Comparison of ENCODE assay signal across 8 cellular contexts in the genomic region with DNA sequence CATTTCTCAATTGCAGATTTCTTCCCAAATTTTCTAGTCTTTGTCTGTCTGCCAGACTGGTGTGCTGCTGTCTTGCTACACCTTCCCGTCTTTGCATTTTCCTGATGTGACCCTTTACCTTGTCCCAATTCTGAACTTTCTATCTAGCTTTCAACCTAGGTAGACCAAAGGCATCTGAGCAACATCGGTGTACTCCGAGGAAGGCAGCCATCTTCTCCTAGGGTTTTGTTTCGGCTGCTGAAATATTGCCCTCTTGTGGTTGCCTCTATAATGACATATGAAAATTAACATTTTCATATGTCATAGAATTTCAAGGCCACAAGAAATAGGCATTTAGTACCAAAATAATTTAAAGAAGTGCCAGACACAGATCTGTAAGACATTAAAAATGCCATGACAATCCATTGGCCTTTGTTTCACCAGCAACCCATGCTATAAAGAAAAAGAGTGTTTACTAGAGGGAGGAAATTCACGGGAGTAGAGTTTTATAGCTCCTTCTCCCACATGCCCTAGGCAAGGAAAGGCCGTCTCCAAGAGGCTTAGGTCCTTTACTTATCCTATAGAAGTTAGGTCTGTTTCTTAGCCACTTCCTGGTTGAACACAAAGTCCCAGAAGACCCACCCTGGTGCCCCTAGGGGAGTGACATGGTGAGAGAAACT. TPM values are rescaled to one million over a fixed set of nuclear protein-coding genes. Genes with fewer than 3 reads are reported as not detected.
A peak's percentile ranks its signal among the peaks of the same experiment; 100 is the strongest.
DNase-seq lines count a peak whose midpoint lies in the region; ATAC-seq and TF ChIP-seq lines count a peak whose summit lies in the region.

No MANE protein-coding gene starts in this region.

- peaks cover 2% of the 10 kb centered on the region; the same call in 1 of the 2 replicates for H3K27me3 ChIP-seq in IMR-90 (ENCODE audit: control insufficient read depth, insufficient read depth, low read length)
- H3K27me3 ChIP-seq in SK-N-SH (ENCODE audit: insufficient read depth), result no peaks in the 10 kb centered on the region; the same call in 1 of the 2 replicates
- no peaks in the 10 kb centered on the region for H3K27me3 ChIP-seq in mammary epithelial cell (ENCODE audit: insufficient read depth, low read length)

- no peaks in the 10 kb centered on the region for H3K9me2 ChIP-seq in SK-N-SH

- no peak for TF ChIP-seq POLR2A in IMR-90 (IDR thresholded peaks at IDR 0.05; ENCODE audit: low read depth, low read length)

- H3K9me1 ChIP-seq in IMR-90 (ENCODE audit: insufficient read depth, low read length), result no peaks in the 10 kb centered on the region

- H3K9me3 ChIP-seq in IMR-90 (ENCODE audit: control insufficient read depth, insufficient read depth, low read length), result no peaks in the 10 kb centered on the region
- no peaks in the 10 kb centered on the region for H3K9me3 ChIP-seq in SK-N-SH
- H3K9me3 ChIP-seq in mammary epithelial cell (replicated peaks; ENCODE audit: insufficient read depth, low read length), result no peaks in the 10 kb centered on the region

- peak overlapping the region; percentile 82 for H3K4me2 ChIP-seq in IMR-90 (ENCODE audit: low read depth, low read length)
- peak overlapping the region; percentile 55 for H3K4me2 ChIP-seq in SK-N-SH
- H3K4me2 ChIP-seq in mammary epithelial cell (ENCODE audit: insufficient read depth, low read depth, low read length), result peak overlapping the region; percentile 61

- H2AK9ac ChIP-seq in IMR-90 (replicated peaks; ENCODE audit: low read depth, low read length, poor library complexity), result no peak overlapping the region

- BruUV-seq in IMR-90 (replicated peaks; lab: Mats Ljungman, UMichigan) (no TSS peak), mammary epithelial cell (replicated peaks; lab: Mats Ljungman, UMichigan) (no TSS peak)

- no peak overlapping the region for H3K14ac ChIP-seq in IMR-90 (replicated peaks; ENCODE audit: low read depth, low read length)

- TF ChIP-seq RAD21 in IMR-90 (IDR thresholded peaks at IDR 0.05; ENCODE audit: low read length), result peak; percentile 49
- peak; percentile 68 for TF ChIP-seq RAD21 in SK-N-SH (IDR thresholded peaks at IDR 0.05; ENCODE audit: low read length)

- no peaks in the 10 kb centered on the region for H3K79me1 ChIP-seq in IMR-90 (ENCODE audit: low read depth in 1 of 2, low read length in 2 of 2)

- H2BK120ac ChIP-seq in IMR-90 (ENCODE audit: low read depth, low read length), result no peak overlapping the region

- no peak overlapping the region for H2BK5ac ChIP-seq in IMR-90 (ENCODE audit: low read depth, low read length, poor library complexity, severe bottlenecking)

- no peak overlapping the region for H4K5ac ChIP-seq in IMR-90 (ENCODE audit: low read depth, low read length)

- H3K18ac ChIP-seq in IMR-90 (ENCODE audit: low read depth, low read length), result no peak overlapping the region

- DNase-seq in DMS79 (lab: John Stamatoyannopoulos, UW) (peak; percentile 2), IMR-90 (peak; percentile 44), SK-N-SH (peak; percentile 58), mammary epithelial cell (peak; percentile 27), kidney glomerular epithelial cell (lab: John Stamatoyannopoulos, UW) (peak; percentile 44), GF-D8 (lab: John Stamatoyannopoulos, UW) (no peak)
- peak in 2 of 3 donors; percentile 9 to 11 for DNase-seq in stimulated activated CD4-positive, alpha-beta T cell treated with anti-CD3 and anti-CD28 coated beads, TNF-alpha, amount 100 ng/mL, for 48 hours (ENCODE audit: low read depth in 3 of 3)

- no peaks in the 10 kb centered on the region for H4K20me1 ChIP-seq in IMR-90 (ENCODE audit: insufficient read depth, low read length)
- H4K20me1 ChIP-seq in SK-N-SH (ENCODE audit: insufficient read depth), result no peaks in the 10 kb centered on the region
- H4K20me1 ChIP-seq in mammary epithelial cell (ENCODE audit: insufficient read depth, low read length), result no peaks in the 10 kb centered on the region

- H3K4ac ChIP-seq in IMR-90 (ENCODE audit: low read depth, low read length), result no peak overlapping the region

- H3K79me2 ChIP-seq in SK-N-SH (ENCODE audit: insufficient read depth), result no peaks in the 10 kb centered on the region
- no peaks in the 10 kb centered on the region for H3K79me2 ChIP-seq in mammary epithelial cell (ENCODE audit: insufficient read depth, low read length)

- peak; percentile 75 for TF ChIP-seq CTCF in IMR-90 (conservative IDR thresholded peaks at IDR 0.05; ENCODE audit: low read depth, low read length)
- peak; percentile 97 for TF ChIP-seq CTCF in SK-N-SH (IDR thresholded peaks at IDR 0.05)
- TF ChIP-seq CTCF in mammary epithelial cell (conservative IDR thresholded peaks at IDR 0.05 in 1 of 2, IDR thresholded peaks at IDR 0.05 in 1 of 2; ENCODE audit: extremely low read depth in 1 of 2, insufficient read depth in 1 of 2, low read depth in 1 of 2, low read length in 2 of 2), result peak; percentile 60 to 67

- H2AFZ ChIP-seq in IMR-90 (replicated peaks; ENCODE audit: low read length, poor library complexity), result peak overlapping the region; percentile 87
- peak overlapping the region; percentile 64; the same call in 1 of the 2 replicates for H2AFZ ChIP-seq in SK-N-SH (ENCODE audit: low read depth)
- peak overlapping the region; percentile 88 for H2AFZ ChIP-seq in mammary epithelial cell (ENCODE audit: low read depth, low read length)

- no peak overlapping the region for H4K91ac ChIP-seq in IMR-90 (ENCODE audit: insufficient read depth, low read depth, low read length)

- H3K9ac ChIP-seq in IMR-90 (ENCODE audit: low read depth, low read length) (no peak overlapping the region), SK-N-SH (no peak overlapping the region), mammary epithelial cell (ENCODE audit: insufficient read depth, low read length) (no peak overlapping the region)

- no peak overlapping the region for H2AK5ac ChIP-seq in IMR-90 (ENCODE audit: low read depth, low read length)

- H3K4me1 ChIP-seq in IMR-90 (ENCODE audit: control insufficient read depth, insufficient read depth, low read length) (no peaks in the 10 kb centered on the region), SK-N-SH (ENCODE audit: control insufficient read depth in 1 of 2, insufficient read depth in 2 of 2, low read depth in 1 of 2, low read length in 1 of 2) (no peaks in the 10 kb centered on the region), mammary epithelial cell (ENCODE audit: insufficient read depth, low read length) (no peaks in the 10 kb centered on the region)

- no peak overlapping the region for H3K23ac ChIP-seq in IMR-90 (ENCODE audit: low read depth, low read length)

- no peak overlapping the region for H3K56ac ChIP-seq in IMR-90 (ENCODE audit: extremely low read depth, insufficient read depth, low read length)

- 35% methylated on average over 4 of the region's 6 CpGs; no CpG with 5 or more reads in 1 of the 2 experiments for WGBS in IMR-90 (ENCODE audit: extremely low coverage in 2 of 2, insufficient read length in 1 of 2), 2 experiments
- WGBS in SK-N-SH (ENCODE audit: low lambda C conversion rate), result 22% methylated on average over 6 of the region's 6 CpGs
- 26% methylated on average over 6 of the region's 6 CpGs for WGBS in mammary epithelial cell (ENCODE audit: low coverage, missing lambda C conversion rate)

- no peaks in the 10 kb centered on the region for H3F3A ChIP-seq in SK-N-SH (replicated peaks; ENCODE audit: insufficient read depth)

- dilution Hi-C loops in IMR-90 (cut with HindIII; ENCODE audit: low sequenced_read_pairs, unreplicated experiment), result no loop called here
- dilution Hi-C loops in mammary epithelial cell (cut with HindIII; ENCODE audit: low sequenced_read_pairs), result loop anchor here (5.0 kb wide), 1 partner anchor 214 kb away; no protein-coding TSS in a partner anchor

- CTCF ChIA-PET in IMR-90 (lab: Yijun Ruan, JAX), result interaction anchor here (0.5 to 4.9 kb wide), 5 partner anchors 9 to 867 kb away, joined by 3 to 28 read pairs (median 4); no protein-coding TSS in a partner anchor
- CTCF ChIA-PET in SK-N-SH (lab: Yijun Ruan, JAX), result interaction anchor here (0.6 to 23.7 kb wide), 46 partner anchors 8 to 606 kb away, joined by 3 to 450 read pairs (median 4); partner anchors contain the start of genes EPHB6, TAS2R39, TAS2R40 and TRPV5
- CTCF ChIA-PET in mammary epithelial cell (lab: Charles Lee; ENCODE audit: low non-redundant PET), result interaction anchor here (0.6 to 1.0 kb wide), 2 partner anchors 212 to 220 kb away, joined by 3 read pairs; no protein-coding TSS in a partner anchor

- H3K4me3 ChIP-seq in IMR-90 (ENCODE audit: insufficient read depth, low read depth, low read length), result peak overlapping the region; percentile 33; the same call in 1 of the 2 replicates
- H3K4me3 ChIP-seq in SK-N-SH (ENCODE audit: low read depth in 2 of 2, low read length in 1 of 2), result peak overlapping the region in 1 of 2 experiments; percentile 38; a peak in 3 of 4 replicates
- H3K4me3 ChIP-seq in mammary epithelial cell (replicated peaks in 1 of 3; ENCODE audit: insufficient read depth in 1 of 3, low read depth in 2 of 3, low read length in 3 of 3), result peak overlapping the region; percentile 3 to 40 (median 7)

- POLR2A ChIA-PET in IMR-90 (lab: Charles Lee; ENCODE audit: unreplicated experiment) (no interaction called here), SK-N-SH (lab: Yijun Ruan, JAX) (no interaction called here)

- TF ChIP-seq EP300 in SK-N-SH (IDR thresholded peaks at IDR 0.05; ENCODE audit: borderline replicate concordance in 1 of 2, low read depth in 1 of 2, low read length in 1 of 2), result no peak

- H4K8ac ChIP-seq in IMR-90 (ENCODE audit: low read depth in 2 of 2, low read length in 2 of 2), result no peak overlapping the region

- peak; percentile 60 for ATAC-seq in GM19397 (IDR thresholded peaks at IDR 0.05; ENCODE audit: unreplicated experiment)
- ATAC-seq in IMR-90 (ENCODE audit: low read depth), result peak; percentile 64; the same call in 1 of the 2 replicates

- in situ Hi-C loops in IMR-90 (cut with MboI; ENCODE audit: low sequenced_read_pairs) (loop anchor here (25.0 kb wide), 1 partner anchor 434 kb away; the partner anchor contains the start of gene TAS2R60), mammary epithelial cell (cut with MboI; ENCODE audit: low sequenced_read_pairs in 2 of 2) (loop anchor here in 1 of 2 donors (10.0 kb wide), 2 partner anchors 149 to 411 kb away; partner anchors contain the start of gene EPHB6)

- H3K36me3 ChIP-seq in IMR-90 (ENCODE audit: control insufficient read depth, insufficient read depth, low read length) (no peaks in the 10 kb centered on the region), SK-N-SH (replicated peaks in 1 of 2; ENCODE audit: control insufficient read depth in 1 of 2, insufficient read depth in 2 of 2, low read length in 1 of 2) (no peaks in the 10 kb centered on the region), mammary epithelial cell (ENCODE audit: insufficient read depth, low read length) (no peaks in the 10 kb centered on the region)

- no peak overlapping the region for H3K27ac ChIP-seq in IMR-90 (ENCODE audit: insufficient read depth, low read length)
- no peak overlapping the region for H3K27ac ChIP-seq in SK-N-SH (ENCODE audit: low read depth in 2 of 2, low read length in 1 of 2)
- no peak overlapping the region for H3K27ac ChIP-seq in mammary epithelial cell (ENCODE audit: insufficient read depth, low read depth, low read length)

- intact Hi-C loops in IMR-90 (cut with micrococcal nuclease) (loop anchor here (1.0 to 10.0 kb wide), 4 partner anchors 149 to 469 kb away; no protein-coding TSS in a partner anchor), mammary epithelial cell (cut with micrococcal nuclease) (loop anchor here (1.0 to 10.0 kb wide), 6 partner anchors 122 to 469 kb away; no protein-coding TSS in a partner anchor)

- no peak overlapping the region for H2BK15ac ChIP-seq in IMR-90 (ENCODE audit: low read depth, low read length)

- H2BK20ac ChIP-seq in IMR-90 (ENCODE audit: low read depth, low read length), result no peak overlapping the region

RNA-seq across cellular contexts. Expression of gene OR9A2, which starts 23.4 kb away (rescaled TPM):
- total RNA-seq in IMR-90 (2012; rRNA removed), result not detected in 2 replicates
- polyA plus RNA-seq in IMR-90 (2012; rRNA removed), result not detected in 2 replicates
- polyA plus RNA-seq in IMR-90 (2012; cell fraction: cytosol; rRNA removed), result not detected in 2 replicates
- polyA plus RNA-seq in IMR-90 (2012; cell fraction: nucleus; rRNA removed; ENCODE audit: low replicate concordance), result not detected in 2 replicates
- not detected in 2 replicates for polyA plus RNA-seq in SK-N-SH (2012; rRNA removed)
- not detected in 2 replicates for polyA plus RNA-seq in SK-N-SH (2012; cell fraction: cytosol; rRNA removed)
- not detected in 2 replicates for polyA plus RNA-seq in SK-N-SH (2012; cell fraction: nucleus; rRNA removed)
- total RNA-seq in mammary epithelial cell, result not detected
- not detected for polyA plus RNA-seq in mammary epithelial cell
- not detected for polyA minus RNA-seq in mammary epithelial cell

RNA-seq across cellular contexts. Expression of gene KEL, which starts 41.4 kb away (rescaled TPM):
- total RNA-seq in IMR-90 (2012; rRNA removed), result not detected in 2 replicates
- polyA plus RNA-seq in IMR-90 (2012; rRNA removed), result 0.03 and 0.07 TPM in 2 replicates
- polyA plus RNA-seq in IMR-90 (2012; cell fraction: cytosol; rRNA removed), result 0.02 and 0.04 TPM in 2 replicates
- polyA plus RNA-seq in IMR-90 (2012; cell fraction: nucleus; rRNA removed; ENCODE audit: low replicate concordance), result 0.16 and 0.30 TPM in 2 replicates
- polyA plus RNA-seq in SK-N-SH (2012; rRNA removed), result 0.05 and 0.18 TPM in 2 replicates
- 0.03 and 0.04 TPM in 2 replicates for polyA plus RNA-seq in SK-N-SH (2012; cell fraction: cytosol; rRNA removed)
- polyA plus RNA-seq in SK-N-SH (2012; cell fraction: nucleus; rRNA removed), result 0.80 and 0.83 TPM in 2 replicates
- not detected for total RNA-seq in mammary epithelial cell
- 0.14 TPM for polyA plus RNA-seq in mammary epithelial cell
- polyA minus RNA-seq in mammary epithelial cell, result not detected

RNA-seq across cellular contexts. Expression of gene OR6V1, which starts 48.6 kb away (rescaled TPM):
- total RNA-seq in IMR-90 (2012; rRNA removed) (not detected in 2 replicates), mammary epithelial cell (not detected)
- polyA plus RNA-seq in IMR-90 (2012; rRNA removed) (not detected in 2 replicates), SK-N-SH (2012; rRNA removed) (not detected in 2 replicates), mammary epithelial cell (not detected)
- not detected in 2 replicates for polyA plus RNA-seq in IMR-90 (2012; cell fraction: cytosol; rRNA removed)
- polyA plus RNA-seq in IMR-90 (2012; cell fraction: nucleus; rRNA removed; ENCODE audit: low replicate concordance), result not detected in 2 replicates
- not detected in 2 replicates for polyA plus RNA-seq in SK-N-SH (2012; cell fraction: cytosol; rRNA removed)
- polyA plus RNA-seq in SK-N-SH (2012; cell fraction: nucleus; rRNA removed), result not detected in 2 replicates
- not detected for polyA minus RNA-seq in mammary epithelial cell
